Comparison of ENCODE assay signal across 11 cellular contexts in the genomic region with DNA sequence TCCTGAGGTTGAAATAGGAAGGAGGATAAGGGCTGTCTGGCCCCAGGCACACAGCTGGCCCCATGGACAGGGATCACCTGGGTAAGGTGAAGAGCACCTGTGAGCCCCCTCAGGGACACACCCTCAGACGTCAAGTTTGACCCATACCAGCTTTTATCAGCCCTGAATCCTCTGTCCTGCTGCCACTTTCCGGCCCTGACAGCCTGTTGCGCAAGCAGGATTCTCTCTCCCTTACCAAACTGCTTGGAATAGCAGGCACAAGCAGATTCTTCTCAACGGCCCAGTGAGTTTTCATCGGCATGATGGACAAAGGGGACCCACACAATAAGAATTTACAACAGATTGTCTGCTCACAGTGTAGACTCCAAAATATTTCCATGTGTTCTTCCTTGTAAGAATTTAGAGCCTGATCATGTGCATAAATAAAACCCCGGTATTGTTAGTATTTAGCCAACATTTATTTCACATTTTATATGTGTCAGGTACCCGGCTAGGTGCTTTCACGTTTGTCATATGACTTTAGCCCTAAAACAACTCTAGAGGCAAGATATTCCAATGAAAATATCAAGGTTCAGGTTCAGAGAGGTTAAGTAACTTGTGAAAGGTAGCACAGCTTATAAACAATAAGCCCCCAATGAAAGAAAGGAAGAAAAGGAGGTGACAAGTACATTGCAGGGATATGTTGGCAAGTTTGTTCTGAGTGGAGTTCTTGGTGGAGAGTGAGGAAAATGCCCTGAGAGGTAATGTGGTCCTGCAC.
DNase-seq lines count a peak whose midpoint lies in the region; ATAC-seq and TF ChIP-seq lines count a peak whose summit lies in the region.
"Had no signal": no experiment of that assay in that cellular context is flagged by ENCODE, and none has a peak within 500 bp of the region (broad histone marks: within the 10 kb centered on the region; RNA-seq: fewer than 3 reads in every experiment).

No MANE protein-coding gene starts in this region.

- peak overlapping the region; percentile 77 for H2AFZ ChIP-seq in IMR-90 (replicated peaks; ENCODE audit: low read length, poor library complexity)

- no peaks in the 10 kb centered on the region for H4K20me1 ChIP-seq in IMR-90 (ENCODE audit: insufficient read depth, low read length)

- H4K5ac ChIP-seq in IMR-90 (ENCODE audit: low read depth, low read length), result no peak overlapping the region

- no peak overlapping the region for H3K18ac ChIP-seq in IMR-90 (ENCODE audit: low read depth, low read length)

- BruUV-seq in IMR-90 (replicated peaks; lab: Mats Ljungman, UMichigan), result no TSS peak

- H3K4me3 ChIP-seq in IMR-90 (ENCODE audit: insufficient read depth, low read depth, low read length) (no peak overlapping the region), breast epithelium (no peak overlapping the region), left lung (no peak overlapping the region)
- H3K4me3 ChIP-seq: skin epidermis had no signal

- 0 out of 3 replicates have a peak overlapping the region, but pooled peaks have one; percentile 3 for H2BK15ac ChIP-seq in IMR-90 (ENCODE audit: low read depth, low read length)

- H2BK20ac ChIP-seq in IMR-90 (ENCODE audit: low read depth, low read length), result no peak overlapping the region; the same call in 1 of the 2 replicates

- DNase-seq in AG08395 (ENCODE audit: low spot score) (peak; percentile 61), IMR-90 (peak; percentile 40), breast epithelium (ENCODE audit: low spot score in 2 of 2) (no peak), left lung (peak; percentile 45 to 61), NCI-H2081 treated with DMSO at 0.1 percent for 48 hours (lab: John Stamatoyannopoulos, UW) (no peak), activated gamma-delta T cell (lab: John Stamatoyannopoulos, UW) (no peak)
- DNase-seq: NCI-H1092, NCI-H2227 treated with DMSO at 0.1 percent for 48 hours had no signal

- no peak overlapping the region; the same call in 1 of the 2 replicates for H3K14ac ChIP-seq in IMR-90 (replicated peaks; ENCODE audit: low read depth, low read length)

- TF ChIP-seq CTCF in IMR-90 (conservative IDR thresholded peaks at IDR 0.05; ENCODE audit: low read depth, low read length) (no peak), breast epithelium (IDR thresholded peaks at IDR 0.05) (no peak), left lung (IDR thresholded peaks at IDR 0.05) (no peak)

- POLR2A ChIA-PET in IMR-90 (lab: Charles Lee; ENCODE audit: unreplicated experiment), result no interaction called here

- H2AK9ac ChIP-seq in IMR-90 (replicated peaks; ENCODE audit: low read depth, low read length, poor library complexity), result no peak overlapping the region

- H3K27ac ChIP-seq in IMR-90 (ENCODE audit: insufficient read depth, low read length), result no peak overlapping the region
- H3K27ac ChIP-seq in breast epithelium, result peak overlapping the region; percentile 34 to 43
- no peak overlapping the region for H3K27ac ChIP-seq in left lung
- H3K27ac ChIP-seq: skin epidermis had no signal

- H3K23ac ChIP-seq in IMR-90 (ENCODE audit: low read depth, low read length), result no peak overlapping the region

- TF ChIP-seq RAD21 in IMR-90 (IDR thresholded peaks at IDR 0.05; ENCODE audit: low read length), result no peak

- H3K27me3 ChIP-seq in IMR-90 (ENCODE audit: control insufficient read depth, insufficient read depth, low read length), result no peaks in the 10 kb centered on the region
- no peaks in the 10 kb centered on the region for H3K27me3 ChIP-seq in breast epithelium
- H3K27me3 ChIP-seq in left lung, result no peaks in the 10 kb centered on the region

- peaks cover 4% of the 10 kb centered on the region; the same call in 1 of the 2 replicates for H3K9me1 ChIP-seq in IMR-90 (ENCODE audit: insufficient read depth, low read length)

- no peak overlapping the region for H3K9ac ChIP-seq in IMR-90 (ENCODE audit: low read depth, low read length)

- ATAC-seq in IMR-90 (ENCODE audit: low read depth) (peak; percentile 56; the same call in 1 of the 2 replicates), left lung (peak; percentile 45), GM21737 (IDR thresholded peaks at IDR 0.05; ENCODE audit: unreplicated experiment) (no peak), GM19035 (IDR thresholded peaks at IDR 0.05; ENCODE audit: unreplicated experiment) (no peak)

- no peak overlapping the region for H3K56ac ChIP-seq in IMR-90 (ENCODE audit: extremely low read depth, insufficient read depth, low read length)

- H4K8ac ChIP-seq in IMR-90 (ENCODE audit: low read depth in 2 of 2, low read length in 2 of 2), result no peak overlapping the region

- WGBS in IMR-90 (ENCODE audit: extremely low coverage in 2 of 2, insufficient read length in 1 of 2), 2 experiments, result 0% methylated on average over 2 of the region's 8 CpGs; no CpG with 5 or more reads in 1 of the 2 experiments

- CTCF ChIA-PET in IMR-90 (lab: Yijun Ruan, JAX), result no interaction called here

- no peaks in the 10 kb centered on the region for H3K79me1 ChIP-seq in IMR-90 (ENCODE audit: low read depth in 1 of 2, low read length in 2 of 2)

- TF ChIP-seq POLR2A in IMR-90 (IDR thresholded peaks at IDR 0.05; ENCODE audit: low read depth, low read length) (no peak), breast epithelium (IDR thresholded peaks at IDR 0.05) (no peak)

- H3K4me1 ChIP-seq in IMR-90 (ENCODE audit: control insufficient read depth, insufficient read depth, low read length) (peaks cover 10% of the 10 kb centered on the region; the same call in 1 of the 2 replicates), breast epithelium (peaks cover 3 to 6% of the 10 kb centered on the region in 2 donors), left lung (no peaks in the 10 kb centered on the region)

- H3K36me3 ChIP-seq in IMR-90 (ENCODE audit: control insufficient read depth, insufficient read depth, low read length) (no peaks in the 10 kb centered on the region), breast epithelium (no peaks in the 10 kb centered on the region), left lung (no peaks in the 10 kb centered on the region)

- peak overlapping the region; percentile 53; the same call in 1 of the 2 replicates for H2BK120ac ChIP-seq in IMR-90 (ENCODE audit: low read depth, low read length)

- no peak overlapping the region for H4K91ac ChIP-seq in IMR-90 (ENCODE audit: insufficient read depth, low read depth, low read length)

- H3K4me2 ChIP-seq in IMR-90 (ENCODE audit: low read depth, low read length), result no peak overlapping the region

- H3K4ac ChIP-seq in IMR-90 (ENCODE audit: low read depth, low read length), result peak overlapping the region; percentile 48; the same call in 1 of the 2 replicates

- H3K9me3 ChIP-seq in IMR-90 (ENCODE audit: control insufficient read depth, insufficient read depth, low read length) (no peaks in the 10 kb centered on the region), breast epithelium (no peaks in the 10 kb centered on the region), left lung (no peaks in the 10 kb centered on the region)

- H2AK5ac ChIP-seq in IMR-90 (ENCODE audit: low read depth, low read length), result 0 out of 2 replicates have a peak overlapping the region, but pooled peaks have one; percentile 4

- dilution Hi-C loops in IMR-90 (cut with HindIII; ENCODE audit: low sequenced_read_pairs, unreplicated experiment), result no loop called here

- intact Hi-C loops in IMR-90 (cut with micrococcal nuclease) (no loop called here), breast epithelium (cut with DNase I; ENCODE audit: low total_unique reads) (no loop called here), left lung (cut with DNase I) (no loop called here)

- no peak overlapping the region for H2BK5ac ChIP-seq in IMR-90 (ENCODE audit: low read depth, low read length, poor library complexity, severe bottlenecking)

- in situ Hi-C loops in IMR-90 (cut with MboI; ENCODE audit: low sequenced_read_pairs), result no loop called here

TF ChIP-seq in IMR-90, 13 proteins besides CTCF, POLR2A, EP300 and RAD21:
- TF ChIP-seq CEBPB (IDR thresholded peaks at IDR 0.05; ENCODE audit: low read depth, low read length), result peak; percentile 98
- TF ChIP-seq BHLHE40 (IDR thresholded peaks at IDR 0.05; ENCODE audit: low read depth, low read length), result no peak
- TF ChIP-seq MAFK (IDR thresholded peaks at IDR 0.05; ENCODE audit: low read depth, low read length), result no peak
TF ChIP-seq in IMR-90: peak in this region for 1.

Comparison
In these comparisons a context has a peak if more than half of its experiments do, and no peak if none do; other contexts are left out.
1. DNase-seq: peak in AG08395 (single experiment), IMR-90 (single experiment) and left lung (2 of 2); none in breast epithelium (0 of 2), NCI-H2081 treated with DMSO at 0.1 percent for 48 hours (single experiment) and activated gamma-delta T cell (single experiment).
2. ATAC-seq: peak in IMR-90 (single experiment) and left lung (single experiment); none in GM21737 (single experiment) and GM19035 (single experiment).
3. H3K27ac ChIP-seq: peak in breast epithelium (2 of 2); none in IMR-90 (single experiment) and left lung (0 of 2).